ENCODE assay signal across 10 cellular contexts in genomic region chr6:19837511-19838441, GRCh38. TPM values are rescaled to one million over a fixed set of nuclear protein-coding genes. Genes with fewer than 3 reads are reported as not detected.
A peak's percentile ranks its signal among the peaks of the same experiment; 100 is the strongest.
DNase-seq lines count a peak whose midpoint lies in the region; ATAC-seq and TF ChIP-seq lines count a peak whose summit lies in the region.
"Had no signal": no experiment of that assay in that cellular context is flagged by ENCODE, and none has a peak within 500 bp of the region (broad histone marks: within the 10 kb centered on the region; RNA-seq: fewer than 3 reads in every experiment).

No MANE protein-coding gene starts in this region.

- peak overlapping the region; percentile 86 for H2AFZ ChIP-seq in fibroblast of lung (ENCODE audit: low read length)
- H2AFZ ChIP-seq in neural cell (ENCODE audit: low read depth, low read length): no peak overlapping the region

- H3K9ac ChIP-seq in fibroblast of lung (ENCODE audit: insufficient read depth, low read length): peak overlapping the region; percentile 62
- H3K9ac ChIP-seq in neural cell (ENCODE audit: low read length): peak overlapping the region; percentile 97

- TF ChIP-seq RAD21 in neural cell (conservative IDR thresholded peaks at IDR 0.05): peak; percentile 51

- H4K20me1 ChIP-seq in fibroblast of lung (ENCODE audit: control insufficient read depth, extremely low read depth, insufficient read depth, low read length) (no peaks in the 10 kb centered on the region), neural cell (ENCODE audit: insufficient read depth) (peaks cover 21% of the 10 kb centered on the region)

- peaks cover 9% of the 10 kb centered on the region for H3F3A ChIP-seq in neural cell (ENCODE audit: insufficient read depth, low read length, poor library complexity, severe bottlenecking)

- H3K9me2 ChIP-seq in neural cell (ENCODE audit: insufficient read depth, low read length): no peaks in the 10 kb centered on the region

- H3K27me3 ChIP-seq in fibroblast of lung (ENCODE audit: control insufficient read depth, insufficient read depth, low read length): no peaks in the 10 kb centered on the region
- no peaks in the 10 kb centered on the region for H3K27me3 ChIP-seq in neural cell (ENCODE audit: insufficient read depth, low read depth, low read length)

- H3K4me2 ChIP-seq in fibroblast of lung (ENCODE audit: extremely low read depth, insufficient read depth, low read length): peak overlapping the region; percentile 97
- H3K4me2 ChIP-seq in neural cell (ENCODE audit: low read length): no peak overlapping the region

- H3K9me3 ChIP-seq in fibroblast of lung (ENCODE audit: control insufficient read depth, insufficient read depth, low read depth, low read length): no peaks in the 10 kb centered on the region
- no peaks in the 10 kb centered on the region for H3K9me3 ChIP-seq in neural cell (ENCODE audit: low read length)

- peak; percentile 80 for DNase-seq in D341Med (ENCODE audit: low spot score)
- DNase-seq in NCI-H510A treated with DMSO at 0.1 percent for 48 hours (lab: John Stamatoyannopoulos, UW): peak; percentile 27
- peak; percentile 28 to 64 for DNase-seq in fibroblast of lung (ENCODE audit: low read depth in 2 of 2)
- no peak for DNase-seq in DMS153 (lab: John Stamatoyannopoulos, UW)
- DNase-seq in NOMO-1 treated with DMSO at 0.1 percent for 48 hours (lab: John Stamatoyannopoulos, UW; ENCODE audit: unreplicated experiment): no peak

- TF ChIP-seq CTCF in fibroblast of lung (conservative IDR thresholded peaks at IDR 0.05 in 1 of 2, IDR thresholded peaks at IDR 0.05 in 1 of 2; ENCODE audit: low read depth in 1 of 2, low read length in 2 of 2) (no peak), neural cell (IDR thresholded peaks at IDR 0.05; ENCODE audit: poor library complexity, severe bottlenecking) (no peak)

- no peaks in the 10 kb centered on the region for H3K4me1 ChIP-seq in fibroblast of lung (ENCODE audit: control insufficient read depth, extremely low read depth, insufficient read depth, low read length)

- no peaks in the 10 kb centered on the region for H3K36me3 ChIP-seq in fibroblast of lung (ENCODE audit: control insufficient read depth, insufficient read depth, low read length)
- peaks cover 3% of the 10 kb centered on the region for H3K36me3 ChIP-seq in neural cell (ENCODE audit: insufficient read depth, low read length)

- H3K4me3 ChIP-seq in fibroblast of lung (replicated peaks in 1 of 4; ENCODE audit: control extremely low read depth in 1 of 4, insufficient read depth in 1 of 4, low read depth in 3 of 4, low read length in 4 of 4) (peak overlapping the region; percentile 56 to 69 (median 64)), neural cell (ENCODE audit: low read length) (peak overlapping the region; percentile 89)

- TF ChIP-seq EP300 in neural cell (conservative IDR thresholded peaks at IDR 0.05; ENCODE audit: poor library complexity, severe bottlenecking): no peak

- ATAC-seq in HG02938 (IDR thresholded peaks at IDR 0.05; ENCODE audit: unreplicated experiment) (no peak), HG02623 (IDR thresholded peaks at IDR 0.05; ENCODE audit: unreplicated experiment) (no peak)

- H3K79me2 ChIP-seq in fibroblast of lung (ENCODE audit: control insufficient read depth, insufficient read depth, low read length) (no peaks in the 10 kb centered on the region), neural cell (replicated peaks; ENCODE audit: insufficient read depth, low read length) (peaks cover 65% of the 10 kb centered on the region)

- peak overlapping the region; percentile 53 for H3K27ac ChIP-seq in fibroblast of lung (ENCODE audit: insufficient read depth, low read length)
- H3K27ac ChIP-seq in neural cell (ENCODE audit: low read length): peak overlapping the region; percentile 94
- H3K27ac ChIP-seq: epithelial cell of prostate, HL-60 had no signal

TF ChIP-seq in neural cell, 6 proteins besides CTCF, POLR2A, EP300 and RAD21:
- TF ChIP-seq REST (IDR thresholded peaks at IDR 0.05; ENCODE audit: borderline replicate concordance) (no peak), EZH2 (IDR thresholded peaks at IDR 0.05; ENCODE audit: borderline replicate concordance, insufficient read depth, low read length, poor library complexity, severe bottlenecking) (no peak), TAF1 (IDR thresholded peaks at IDR 0.05; ENCODE audit: low read depth) (no peak), MXI1 (conservative IDR thresholded peaks at IDR 0.05; ENCODE audit: poor library complexity, severe bottlenecking) (peak; percentile 30), SMC3 (conservative IDR thresholded peaks at IDR 0.05; ENCODE audit: poor library complexity) (peak; percentile 48), POLR2AphosphoS5 (IDR thresholded peaks at IDR 0.05) (peak; percentile 28)

RNA-seq across cellular contexts. Expression of gene ID4, which starts 0.6 kb away (rescaled TPM):
- 0.83 and 3.1 TPM in 2 replicates for total RNA-seq in fibroblast of lung
- polyA plus RNA-seq in fibroblast of lung: 0.51 and 1.3 TPM in 2 replicates
- polyA plus RNA-seq in fibroblast of lung (2012): 0.65 and 1.6 TPM in 2 replicates
- polyA minus RNA-seq in fibroblast of lung (ENCODE audit: low replicate concordance): not detected in 2 replicates
- 422 and 506 TPM in 2 replicates for polyA plus RNA-seq in neural cell
- polyA minus RNA-seq in neural cell: 731 and 876 TPM in 2 replicates

Comparison
In these comparisons a context has a peak if more than half of its experiments do, and no peak if none do; other contexts are left out.
1. DNase-seq: peak in D341Med (single experiment), NCI-H510A treated with DMSO at 0.1 percent for 48 hours (single experiment) and fibroblast of lung (2 of 2); none in DMS153 (single experiment) and NOMO-1 treated with DMSO at 0.1 percent for 48 hours (single experiment).
2. RNA of gene ID4, which starts 0.6 kb away (polyA plus RNA-seq): 422 to 506 TPM in neural cell; 0.51 to 1.6 TPM in fibroblast of lung; every median in the first group is over 100 times any median in the second.